Comparison of ENCODE assay signal across 8 cellular contexts in the genomic region with DNA sequence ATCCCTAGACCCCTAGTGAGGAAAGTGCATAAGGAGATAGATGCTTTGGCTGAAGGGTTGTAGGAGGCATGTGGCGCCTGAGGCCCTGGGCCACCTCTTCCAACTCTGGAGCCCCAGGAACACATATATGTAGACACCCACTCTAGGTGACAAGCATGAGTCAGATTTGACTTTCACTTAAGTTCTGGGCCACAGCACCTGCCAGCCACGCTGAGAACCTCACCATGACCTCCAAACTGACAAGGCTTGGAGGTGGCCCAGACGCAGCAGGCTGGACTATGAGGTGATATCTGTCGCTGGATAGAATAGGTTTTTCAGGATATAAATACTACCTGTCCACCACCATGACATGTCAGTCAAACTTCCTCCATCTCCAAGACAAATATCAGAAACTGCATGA.
"Had no signal": no experiment of that assay in that cellular context is flagged by ENCODE, and none has a peak within 500 bp of the region (broad histone marks: within the 10 kb centered on the region; RNA-seq: fewer than 3 reads in every experiment).

No MANE protein-coding gene starts in this region.

- H3K4me3 ChIP-seq: GM23248, GM23338, HAP-1 had no signal

- H3K27ac ChIP-seq: GM23248 had no signal

- H3K4me1 ChIP-seq: HAP-1 had no signal

- H3K27ac Mint-ChIP-seq: GM23338, H9, HFFc6 had no signal

- DNase-seq: GM23248, GOT3, H7, H9, HCEC 1CT, HFFc6 had no signal

- H3K9me3 ChIP-seq: HAP-1 had no signal

- H3K36me3 ChIP-seq: HAP-1 had no signal

- H3K4me3 Mint-ChIP-seq: GM23338, H9, HFFc6 had no signal

- H3K4me1 Mint-ChIP-seq: GM23338, H9 had no signal

- H3K9ac ChIP-seq: GM23248 had no signal
